Comparison of ENCODE assay signal across 8 cellular contexts in the genomic region with DNA sequence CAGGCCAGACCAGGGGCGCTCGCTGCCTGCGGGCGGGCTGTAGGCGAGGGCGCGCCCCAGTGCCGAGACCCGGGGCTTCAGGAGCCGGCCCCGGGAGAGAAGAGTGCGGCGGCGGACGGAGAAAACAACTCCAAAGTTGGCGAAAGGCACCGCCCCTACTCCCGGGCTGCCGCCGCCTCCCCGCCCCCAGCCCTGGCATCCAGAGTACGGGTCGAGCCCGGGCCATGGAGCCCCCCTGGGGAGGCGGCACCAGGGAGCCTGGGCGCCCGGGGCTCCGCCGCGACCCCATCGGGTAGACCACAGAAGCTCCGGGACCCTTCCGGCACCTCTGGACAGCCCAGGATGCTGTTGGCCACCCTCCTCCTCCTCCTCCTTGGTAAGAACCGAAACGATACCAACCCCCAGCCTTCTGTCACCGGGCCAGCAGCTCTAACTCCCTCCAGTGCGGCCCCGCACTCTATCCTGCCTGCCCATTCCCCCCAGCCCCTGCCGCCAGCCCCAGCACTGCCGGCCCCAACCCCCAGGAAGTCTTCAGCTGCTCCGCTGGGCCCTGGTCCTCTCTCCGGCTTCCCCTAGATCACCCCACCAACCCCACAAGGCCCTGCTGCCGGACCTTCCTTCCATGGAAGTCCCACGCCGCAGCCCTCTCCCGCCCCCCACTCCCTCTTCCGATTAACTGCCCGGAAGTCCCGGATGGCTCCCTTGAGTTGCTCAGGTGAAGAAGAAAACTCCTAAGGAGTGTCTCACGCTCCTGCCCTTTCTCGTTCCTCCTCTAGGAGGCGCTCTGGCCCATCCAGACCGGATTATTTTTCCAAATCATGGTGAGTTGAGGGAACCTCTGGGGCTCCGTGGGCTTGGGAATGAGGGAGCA.
DNase-seq lines count a peak whose midpoint lies in the region; ATAC-seq lines count a peak whose summit lies in the region.

No MANE protein-coding gene starts in this region.

- peak overlapping the region; percentile 73 to 99 (median 90) for H3K4me2 ChIP-seq in BLaER1 treated with 17β-estradiol and CSF1 and Interleukin-3, amounts not matched to agents 10 nM and 100 nM

- peak; percentile 18 for ATAC-seq in HG03460 (IDR thresholded peaks at IDR 0.05; ENCODE audit: unreplicated experiment)

- H3K27me3 ChIP-seq in BLaER1 treated with 17β-estradiol and CSF1 and Interleukin-3, amounts not matched to agents 10 nM and 100 nM: no peaks in the 10 kb centered on the region
- H3K27me3 ChIP-seq in mucosa of rectum (ENCODE audit: control insufficient read depth in 2 of 2, insufficient read depth in 2 of 2, low read length in 2 of 2): no peaks in the 10 kb centered on the region

- peaks cover 38 to 41% (median 40%) of the 10 kb centered on the region in 11 experiments for H3K36me3 ChIP-seq in BLaER1 treated with 17β-estradiol and CSF1 and Interleukin-3, amounts not matched to agents 10 nM and 100 nM
- peaks cover 33 to 36% of the 10 kb centered on the region in 2 donors for H3K36me3 ChIP-seq in mucosa of rectum (ENCODE audit: control insufficient read depth in 2 of 2, insufficient read depth in 2 of 2, low read length in 2 of 2)

- peaks cover 0 to 46% (median 7%) of the 10 kb centered on the region in 11 experiments; a peak in 12 of 22 replicates for H4K20me1 ChIP-seq in BLaER1 treated with 17β-estradiol and CSF1 and Interleukin-3, amounts not matched to agents 10 nM and 100 nM

- no peaks in the 10 kb centered on the region for H3K9me3 ChIP-seq in BLaER1 treated with 17β-estradiol and CSF1 and Interleukin-3, amounts not matched to agents 10 nM and 100 nM (replicated peaks in 1 of 11)
- H3K9me3 ChIP-seq in mucosa of rectum (ENCODE audit: control insufficient read depth in 2 of 2, low read length in 2 of 2): no peaks in the 10 kb centered on the region

- H3K4me1 ChIP-seq in BLaER1 treated with 17β-estradiol and CSF1 and Interleukin-3, amounts not matched to agents 10 nM and 100 nM: peaks cover 25 to 37% (median 34%) of the 10 kb centered on the region in 10 experiments
- peaks cover 16 to 21% of the 10 kb centered on the region in 2 donors for H3K4me1 ChIP-seq in mucosa of rectum (ENCODE audit: control insufficient read depth in 2 of 2, insufficient read depth in 2 of 2, low read length in 2 of 2)

- peak overlapping the region; percentile 80 to 93 (median 86) for H3K27ac ChIP-seq in BLaER1 treated with 17β-estradiol and CSF1 and Interleukin-3, amounts not matched to agents 10 nM and 100 nM
- H3K27ac ChIP-seq in epithelial cell of prostate (peak overlapping the region; percentile 100), mucosa of rectum (ENCODE audit: low read depth in 2 of 2, low read length in 2 of 2) (peak overlapping the region; percentile 99 to 100)

- H3K4me3 ChIP-seq in BLaER1 treated with 17β-estradiol and CSF1 and Interleukin-3, amounts not matched to agents 10 nM and 100 nM: peak overlapping the region; percentile 81 to 96 (median 88)
- peak overlapping the region; percentile 90 to 95 for H3K4me3 ChIP-seq in mucosa of rectum (ENCODE audit: low read length in 2 of 2)

- peak; percentile 63 for DNase-seq in GM19238 (ENCODE audit: insufficient read length, low spot score)
- peak; percentile 35 for DNase-seq in NCI-H82 treated with DMSO at 0.1 percent for 48 hours (lab: John Stamatoyannopoulos, UW; ENCODE audit: unreplicated experiment)
- peak; percentile 86 for DNase-seq in activated CD8-positive, alpha-beta memory T cell treated with anti-CD3 and anti-CD28 coated beads, Interleukin-2, amount 50 U/mL, for 48 hours
- DNase-seq in epithelial cell of prostate (ENCODE audit: low read depth, low spot score): no peak
- peak; percentile 87 for DNase-seq in stimulated activated CD8-positive, alpha-beta memory T cell treated with anti-CD3 and anti-CD28 coated beads, Interleukin-4, amount 100 ng/mL, for 48 hours

- peak overlapping the region; percentile 81 to 92 (median 88) for H3K9ac ChIP-seq in BLaER1 treated with 17β-estradiol and CSF1 and Interleukin-3, amounts not matched to agents 10 nM and 100 nM
- peak overlapping the region; percentile 92 to 98 for H3K9ac ChIP-seq in mucosa of rectum (ENCODE audit: low read depth in 1 of 2, low read length in 2 of 2)
